In the genomic region with DNA sequence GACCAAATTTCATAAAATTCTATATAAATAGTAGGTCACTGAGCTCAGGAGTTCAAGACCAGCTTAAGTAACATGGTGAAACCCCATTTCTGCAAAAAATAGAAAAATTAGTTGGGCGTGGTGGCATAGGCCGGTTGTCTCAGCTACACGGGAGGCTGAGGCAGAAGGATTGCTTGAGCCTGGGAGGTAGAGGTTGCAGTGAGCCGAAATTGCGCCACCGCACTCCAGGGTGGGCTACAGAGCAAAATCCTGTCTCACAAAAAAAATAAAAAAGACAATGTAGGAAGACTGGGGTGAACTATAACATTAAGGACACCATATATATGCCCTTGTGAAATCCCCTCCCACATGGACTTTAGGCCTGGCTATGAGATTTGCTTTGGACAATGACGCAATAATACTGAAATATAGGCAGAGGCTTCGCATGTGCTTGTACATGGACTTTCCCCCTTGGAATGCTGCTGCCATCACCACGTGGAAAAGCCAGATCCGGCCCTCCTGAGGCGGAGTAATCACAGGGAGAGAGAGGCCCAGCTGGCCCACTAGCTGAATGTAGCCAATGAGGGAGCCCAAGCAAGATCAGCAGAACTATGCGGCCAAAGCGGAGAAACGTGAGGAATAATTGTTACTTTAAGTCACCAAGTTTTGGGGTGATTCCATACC, we compare ENCODE assay signal across 17 cellular contexts.
"Had no signal": no experiment of that assay in that cellular context is flagged by ENCODE, and none has a peak within 500 bp of the region (broad histone marks: within the 10 kb centered on the region; RNA-seq: fewer than 3 reads in every experiment).

No MANE protein-coding gene starts in this region.

- H3K4me1 ChIP-seq: spleen, thyroid gland had no signal

- H3K9me3 ChIP-seq: spleen, thyroid gland had no signal

- H3K4me3 Mint-ChIP-seq: activated CD8-positive, alpha-beta T cell treated with anti-CD3 and anti-CD28 coated beads, Interleukin-2, amount 10 ng/mL, durations not matched to agents 7 days and 5 days; brain; memory B cell; naive B cell; neural crest cell had no signal

- H3K27me3 Mint-ChIP-seq: brain, memory B cell, naive B cell, progenitor cell of endocrine pancreas had no signal

- H3K27ac Mint-ChIP-seq: activated CD8-positive, alpha-beta T cell treated with anti-CD3 and anti-CD28 coated beads, Interleukin-2, amount 10 ng/mL, durations not matched to agents 7 days and 5 days; activated naive CD4-positive, alpha-beta T cell treated with anti-CD3 and anti-CD28 coated beads, Interleukin-2, amount 50 U/mL, for 72 hours; memory B cell; naive B cell; progenitor cell of endocrine pancreas had no signal

- H3K36me3 Mint-ChIP-seq: activated naive CD4-positive, alpha-beta T cell treated with anti-CD3 and anti-CD28 coated beads, Interleukin-2, amount 50 U/mL, for 72 hours; brain; memory B cell; naive B cell had no signal

- H3K36me3 ChIP-seq: spleen, thyroid gland, WERI-Rb-1 had no signal

- H3K27ac ChIP-seq: spleen, thyroid gland, WERI-Rb-1 had no signal

- H3K4me3 ChIP-seq: spleen, thyroid gland had no signal

- ATAC-seq: activated CD8-positive, alpha-beta T cell treated with anti-CD3 and anti-CD28 coated beads, Interleukin-2, amount 10 ng/mL, durations not matched to agents 7 days and 5 days; activated naive CD4-positive, alpha-beta T cell treated with anti-CD3 and anti-CD28 coated beads, Interleukin-2, amount 50 U/mL, for 72 hours had no signal

- H3K9me3 Mint-ChIP-seq: activated naive CD4-positive, alpha-beta T cell treated with anti-CD3 and anti-CD28 coated beads, Interleukin-2, amount 50 U/mL, for 72 hours; brain; memory B cell; naive B cell; neural crest cell had no signal

- H3K4me1 Mint-ChIP-seq: brain, memory B cell, naive B cell had no signal

- H3K27me3 ChIP-seq: spleen, thyroid gland had no signal

- DNase-seq: activated CD4-positive, alpha-beta T cell treated with anti-CD3 and anti-CD28 coated beads for 1 hour; activated CD4-positive, alpha-beta T cell treated with anti-CD3 and anti-CD28 coated beads, Interleukin-2, amount 50 U/mL, for 1 hour; activated CD8-positive, alpha-beta T cell treated with anti-CD3 and anti-CD28 coated beads, Interleukin-2, amount 10 ng/mL, durations not matched to agents 7 days and 5 days; aorta; effector memory CD4-positive, alpha-beta T cell; naive B cell; retina; spleen; stimulated activated CD4-positive, alpha-beta T cell treated with anti-CD3 and anti-CD28 coated beads, Interleukin-4, amount 100 ng/mL, for 24 hours; stimulated activated naive CD4-positive, alpha-beta T cell treated with Interleukin-2 at 50 U/mL for 16 hours; thyroid gland; WERI-Rb-1 had no signal
